24 cellular contexts compared by ENCODE assay signal in the genomic region with DNA sequence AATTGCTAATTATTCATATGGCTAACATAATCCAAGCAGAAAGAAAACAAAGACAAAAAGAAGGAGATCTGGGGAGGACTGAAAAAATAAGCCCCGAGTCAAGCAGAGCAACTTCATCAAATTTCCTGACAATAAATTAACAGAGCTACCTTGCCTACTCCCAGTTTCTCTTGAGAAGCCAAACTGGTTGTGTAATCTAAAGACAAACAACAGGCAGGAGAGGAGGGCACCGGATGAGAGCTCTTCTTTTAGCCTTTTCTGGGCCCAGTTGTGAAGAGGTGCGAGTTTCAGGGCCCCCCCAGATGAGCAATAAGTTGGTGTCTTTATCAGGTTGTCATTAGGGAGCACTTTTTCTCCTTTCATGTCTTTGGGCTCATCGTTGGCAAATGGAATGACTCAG.
"Had no signal": no experiment of that assay in that cellular context is flagged by ENCODE, and none has a peak within 500 bp of the region (broad histone marks: within the 10 kb centered on the region; RNA-seq: fewer than 3 reads in every experiment).

No MANE protein-coding gene starts in this region.

- H3K9me3 ChIP-seq: adrenal gland, ascending aorta, colonic mucosa, esophagus squamous epithelium, gastrocnemius medialis, lower lobe of right lung, prostate gland, thoracic aorta had no signal

- H3K4me1 ChIP-seq: adrenal gland, ascending aorta, colonic mucosa, esophagus squamous epithelium, gastrocnemius medialis, heart left ventricle, lower lobe of right lung, prostate gland had no signal

- DNase-seq: activated naive CD4-positive, alpha-beta T cell; activated T-cell treated with anti-CD3 and anti-CD28 coated beads, Interleukin-2, amount 50 U/mL, for 24 hours; adrenal gland; colonic mucosa; dorsolateral prefrontal cortex; effector memory CD8-positive, alpha-beta T cell; esophagus squamous epithelium; gastrocnemius medialis; heart left ventricle; islet precursor cell; left colon; lower lobe of right lung; naive thymus-derived CD4-positive, alpha-beta T cell; stimulated activated CD4-positive, alpha-beta T cell treated with anti-CD3 and anti-CD28 coated beads, Interleukin-4, amount 100 ng/mL, for 24 hours; stimulated activated naive CD4-positive, alpha-beta T cell treated with Interleukin-2 at 50 U/mL for 16 hours; T-helper 9 cell had no signal

- H3K36me3 ChIP-seq: adrenal gland, ascending aorta, colonic mucosa, esophagus squamous epithelium, gastrocnemius medialis, heart left ventricle, lower lobe of right lung, prostate gland, thoracic aorta had no signal

- H3K27me3 ChIP-seq: adrenal gland, ascending aorta, colonic mucosa, esophagus squamous epithelium, gastrocnemius medialis, heart left ventricle had no signal

- H3K27ac ChIP-seq: adrenal gland, ascending aorta, colonic mucosa, dorsolateral prefrontal cortex, esophagus squamous epithelium, gastrocnemius medialis, heart left ventricle, lower lobe of right lung, prostate gland, thoracic aorta had no signal

- ATAC-seq: effector memory CD8-positive, alpha-beta T cell; gastrocnemius medialis; heart left ventricle; left colon; naive thymus-derived CD4-positive, alpha-beta T cell; WTC11 had no signal

- H3K4me3 Mint-ChIP-seq: activated naive CD8-positive, alpha-beta T cell; activated T-cell treated with anti-CD3 and anti-CD28 coated beads, Interleukin-2, amount 50 U/mL, for 24 hours; central memory CD8-positive, alpha-beta T cell; effector memory CD8-positive, alpha-beta T cell; naive thymus-derived CD4-positive, alpha-beta T cell; type B pancreatic cell; WTC11 had no signal

- H3K4me1 Mint-ChIP-seq: central memory CD8-positive, alpha-beta T cell; naive thymus-derived CD4-positive, alpha-beta T cell had no signal

- H3K27me3 Mint-ChIP-seq: activated T-cell treated with anti-CD3 and anti-CD28 coated beads, Interleukin-2, amount 50 U/mL, for 24 hours; central memory CD8-positive, alpha-beta T cell; effector memory CD8-positive, alpha-beta T cell had no signal

- H3K27ac Mint-ChIP-seq: activated naive CD8-positive, alpha-beta T cell; activated T-cell treated with anti-CD3 and anti-CD28 coated beads, Interleukin-2, amount 50 U/mL, for 24 hours; activated T-helper 2 cell treated with anti-CD3 and anti-CD28 coated beads, Interferon-gamma antibody, Interleukin-2, Interleukin-4, amounts not matched to agents 10 μg/mL and 5 μg/mL and 100 μg/mL, durations not matched to agents 14 hours and 24 hours and 36 hours; effector memory CD8-positive, alpha-beta T cell; naive thymus-derived CD4-positive, alpha-beta T cell; type B pancreatic cell; WTC11 had no signal

- H3K36me3 Mint-ChIP-seq: activated naive CD8-positive, alpha-beta T cell; type B pancreatic cell had no signal

- H3K4me3 ChIP-seq: adrenal gland, ascending aorta, colonic mucosa, dorsolateral prefrontal cortex, esophagus squamous epithelium, gastrocnemius medialis, heart left ventricle, lower lobe of right lung, prostate gland, thoracic aorta had no signal
